In the genomic region with DNA sequence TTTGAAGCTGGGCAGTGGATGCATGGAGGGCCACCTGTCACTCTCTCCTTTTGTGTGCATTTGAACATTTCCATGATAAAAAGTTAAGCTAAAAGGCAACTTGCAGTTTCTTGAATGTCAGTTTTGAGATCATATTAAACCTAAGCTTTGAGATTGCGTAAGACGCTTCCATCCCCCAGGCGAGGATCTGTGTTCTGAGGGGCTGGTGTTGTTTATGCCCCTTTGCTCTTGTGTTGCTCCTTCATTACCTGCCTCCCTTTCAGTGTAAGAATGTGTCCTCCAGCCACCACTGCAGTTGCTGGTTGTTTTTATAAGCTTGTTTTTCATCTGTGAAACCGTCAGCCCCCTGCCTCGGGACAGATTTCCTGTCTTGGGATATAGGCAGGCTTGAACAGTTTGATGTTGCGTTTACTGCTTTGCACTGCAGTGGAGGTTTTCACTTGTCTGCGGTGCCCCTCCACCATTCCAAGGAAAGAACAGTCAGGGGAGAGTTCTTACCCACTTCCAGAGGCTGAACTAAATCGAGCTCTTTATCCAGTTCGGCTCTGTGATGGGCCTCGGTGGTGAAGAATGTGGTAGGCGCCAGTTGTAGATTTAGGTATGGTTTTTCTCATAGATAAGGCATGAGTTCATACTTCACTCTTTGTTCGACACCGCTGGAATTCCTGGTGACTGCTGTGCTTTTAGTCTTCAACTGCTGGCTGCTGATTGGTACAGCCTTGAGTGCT, we compare ENCODE assay signal across 13 cellular contexts.
DNase-seq lines count a peak whose midpoint lies in the region; ATAC-seq and TF ChIP-seq lines count a peak whose summit lies in the region.
"Had no signal": no experiment of that assay in that cellular context is flagged by ENCODE, and none has a peak within 500 bp of the region (broad histone marks: within the 10 kb centered on the region; RNA-seq: fewer than 3 reads in every experiment).

No MANE protein-coding gene starts in this region.

- CTCF ChIA-PET in HCT116 (lab: Charles Lee): interaction anchor here (1.5 kb wide), 1 partner anchor 144 kb away, joined by 3 read pairs; no protein-coding TSS in a partner anchor

- H3K27ac ChIP-seq in HCT116 (ENCODE audit: low read depth, low read length) (no peak overlapping the region), iPS-20b (ENCODE audit: low read length) (peak overlapping the region; percentile 77), skeletal muscle tissue (ENCODE audit: low read depth, low read length) (peak overlapping the region; percentile 38)

- POLR2A ChIA-PET in HCT116 (lab: Charles Lee): no interaction called here

- no peak overlapping the region for H2AFZ ChIP-seq in HCT116 (ENCODE audit: low read depth, low read length, poor library complexity, severe bottlenecking)

- H3K4me1 ChIP-seq in HCT116 (ENCODE audit: control insufficient read depth in 1 of 2, insufficient read depth in 2 of 2, low read length in 2 of 2): peaks cover 10 to 24% of the 10 kb centered on the region in 2 experiments
- peaks cover 81% of the 10 kb centered on the region for H3K4me1 ChIP-seq in iPS-20b (ENCODE audit: insufficient read depth, low read length)
- peaks cover 55 to 78% (median 72%) of the 10 kb centered on the region in 3 donors for H3K4me1 ChIP-seq in skeletal muscle tissue (ENCODE audit: control insufficient read depth in 3 of 3, insufficient read depth in 3 of 3, low read length in 3 of 3)

- H3K79me2 ChIP-seq in HCT116 (ENCODE audit: insufficient read depth, low read length): peaks cover 99% of the 10 kb centered on the region

- DNase-seq in HCT116 (ENCODE audit: low read depth, low spot score) (no peak), astrocyte of the hippocampus (ENCODE audit: low read depth, low spot score) (peak; percentile 91), NAMALWA (ENCODE audit: low spot score) (no peak)
- DNase-seq in activated T-helper 2 cell treated with anti-CD3 and anti-CD28 coated beads, Interferon-gamma antibody, Interleukin-2, Interleukin-4, amounts not matched to agents 10 μg/mL and 5 μg/mL and 100 μg/mL, durations not matched to agents 14 hours and 24 hours and 36 hours (ENCODE audit: low spot score): no peak
- DNase-seq: activated CD8-positive, alpha-beta T cell treated with anti-CD3 and anti-CD28 coated beads for 36 hours; activated naive CD4-positive, alpha-beta T cell treated with anti-CD3 and anti-CD28 coated beads for 36 hours; NCI-H1092; stimulated activated naive CD4-positive, alpha-beta T cell had no signal

- H4K20me1 ChIP-seq in HCT116 (ENCODE audit: insufficient read depth): peaks cover 13% of the 10 kb centered on the region; the same call in 1 of the 2 replicates

- intact Hi-C loops in HCT116 (cut with micrococcal nuclease): no loop called here
- intact Hi-C loops in activated T-helper 2 cell treated with anti-CD3 and anti-CD28 coated beads, Interferon-gamma antibody, Interleukin-2, Interleukin-4, amounts not matched to agents 10 μg/mL and 5 μg/mL and 100 μg/mL, durations not matched to agents 14 hours and 24 hours and 36 hours (cut with micrococcal nuclease): no loop called here

- ATAC-seq in HCT116 (no peak), HG03520 (IDR thresholded peaks at IDR 0.05; ENCODE audit: unreplicated experiment) (no peak), HG03342 (IDR thresholded peaks at IDR 0.05; ENCODE audit: unreplicated experiment) (no peak)
- ATAC-seq: activated CD8-positive, alpha-beta T cell treated with anti-CD3 and anti-CD28 coated beads for 36 hours had no signal

- no peak overlapping the region for H3K4me3 Mint-ChIP-seq in activated T-helper 2 cell treated with anti-CD3 and anti-CD28 coated beads, Interferon-gamma antibody, Interleukin-2, Interleukin-4, amounts not matched to agents 10 μg/mL and 5 μg/mL and 100 μg/mL, durations not matched to agents 14 hours and 24 hours and 36 hours (ENCODE audit: low read depth)
- H3K4me3 Mint-ChIP-seq: activated CD8-positive, alpha-beta T cell treated with anti-CD3 and anti-CD28 coated beads for 36 hours; activated naive CD4-positive, alpha-beta T cell treated with anti-CD3 and anti-CD28 coated beads for 36 hours; T-helper 2 cell treated with Interferon-gamma antibody and Interleukin-4, amounts not matched to agents 5 μg/mL and 100 μg/mL, for 36 hours had no signal

- BruUV-seq in HCT116 (replicated peaks; lab: Mats Ljungman, UMichigan): no TSS peak

- no peak for TF ChIP-seq RAD21 in HCT116 (IDR thresholded peaks at IDR 0.05; ENCODE audit: low read depth)

- TF ChIP-seq POLR2A in HCT116 (IDR thresholded peaks at IDR 0.05; ENCODE audit: borderline replicate concordance, extremely low read depth, insufficient read depth, insufficient read length): no peak

- no peaks in the 10 kb centered on the region for H3K27me3 Mint-ChIP-seq in activated T-helper 2 cell treated with anti-CD3 and anti-CD28 coated beads, Interferon-gamma antibody, Interleukin-2, Interleukin-4, amounts not matched to agents 10 μg/mL and 5 μg/mL and 100 μg/mL, durations not matched to agents 14 hours and 24 hours and 36 hours (ENCODE audit: low read depth)
- H3K27me3 Mint-ChIP-seq: activated CD8-positive, alpha-beta T cell treated with anti-CD3 and anti-CD28 coated beads for 36 hours had no signal

- no peaks in the 10 kb centered on the region for H3K9me3 ChIP-seq in HCT116 (ENCODE audit: control insufficient read depth in 1 of 2, insufficient read depth in 1 of 2, low read depth in 1 of 2, low read length in 2 of 2)
- no peaks in the 10 kb centered on the region for H3K9me3 ChIP-seq in iPS-20b (ENCODE audit: insufficient read depth, low read depth, low read length)
- H3K9me3 ChIP-seq in skeletal muscle tissue (ENCODE audit: control insufficient read depth in 3 of 3, low read length in 3 of 3): no peaks in the 10 kb centered on the region

- H3K4me1 Mint-ChIP-seq in activated T-helper 2 cell treated with anti-CD3 and anti-CD28 coated beads, Interferon-gamma antibody, Interleukin-2, Interleukin-4, amounts not matched to agents 10 μg/mL and 5 μg/mL and 100 μg/mL, durations not matched to agents 14 hours and 24 hours and 36 hours (ENCODE audit: low read depth): peaks cover 13% of the 10 kb centered on the region

- RAD21 ChIA-PET in HCT116 (lab: Charles Lee; ENCODE audit: low non-redundant PET in 1 of 2, low total read pairs in 2 of 2, uncharacterized antibody in 2 of 2, unreplicated experiment in 2 of 2): interaction anchor here in 1 of 2 experiments (0.5 kb wide), 1 partner anchor 145 kb away, joined by 6 read pairs; no protein-coding TSS in a partner anchor

- H3K4me3 ChIP-seq in HCT116 (replicated peaks in 1 of 2; ENCODE audit: low read depth in 1 of 2, low read length in 2 of 2) (no peak overlapping the region), iPS-20b (ENCODE audit: low read length) (peak overlapping the region; percentile 55; the same call in 1 of the 2 replicates), skeletal muscle tissue (ENCODE audit: low read length in 3 of 3) (no peak overlapping the region)

- no peaks in the 10 kb centered on the region for H3K9me2 ChIP-seq in HCT116 (ENCODE audit: insufficient read depth)

- no peak for TF ChIP-seq CTCF in HCT116 (IDR thresholded peaks at IDR 0.05 in 2 of 3, conservative IDR thresholded peaks at IDR 0.05 in 1 of 3; ENCODE audit: borderline replicate concordance in 1 of 3, insufficient read depth in 1 of 3, low read depth in 2 of 3, low read length in 2 of 3)

- no peaks in the 10 kb centered on the region for H3K36me3 ChIP-seq in HCT116 (ENCODE audit: control insufficient read depth in 1 of 2, insufficient read depth in 2 of 2, low read length in 2 of 2)
- no peaks in the 10 kb centered on the region; the same call in 1 of the 2 replicates for H3K36me3 ChIP-seq in iPS-20b (ENCODE audit: insufficient read depth, low read depth, low read length)
- H3K36me3 ChIP-seq in skeletal muscle tissue (ENCODE audit: control insufficient read depth in 3 of 3, insufficient read depth in 3 of 3, low read length in 3 of 3): no peaks in the 10 kb centered on the region

- peaks cover 4% of the 10 kb centered on the region for H3K36me3 Mint-ChIP-seq in activated T-helper 2 cell treated with anti-CD3 and anti-CD28 coated beads, Interferon-gamma antibody, Interleukin-2, Interleukin-4, amounts not matched to agents 10 μg/mL and 5 μg/mL and 100 μg/mL, durations not matched to agents 14 hours and 24 hours and 36 hours (ENCODE audit: low read depth)

- H3K27me3 ChIP-seq in HCT116 (ENCODE audit: insufficient read depth, low read length) (no peaks in the 10 kb centered on the region), iPS-20b (ENCODE audit: insufficient read depth, low read length) (no peaks in the 10 kb centered on the region), skeletal muscle tissue (ENCODE audit: control insufficient read depth in 3 of 3, insufficient read depth in 3 of 3, low read length in 3 of 3) (no peaks in the 10 kb centered on the region)

- H3K27ac Mint-ChIP-seq in activated T-helper 2 cell treated with anti-CD3 and anti-CD28 coated beads, Interferon-gamma antibody, Interleukin-2, Interleukin-4, amounts not matched to agents 10 μg/mL and 5 μg/mL and 100 μg/mL, durations not matched to agents 14 hours and 24 hours and 36 hours: no peak overlapping the region
- H3K27ac Mint-ChIP-seq: activated CD8-positive, alpha-beta T cell treated with anti-CD3 and anti-CD28 coated beads for 36 hours; activated naive CD4-positive, alpha-beta T cell treated with anti-CD3 and anti-CD28 coated beads for 36 hours; T-helper 2 cell treated with Interferon-gamma antibody and Interleukin-4, amounts not matched to agents 5 μg/mL and 100 μg/mL, for 36 hours had no signal

- H3K4me2 ChIP-seq in HCT116 (ENCODE audit: low read length): no peak overlapping the region

- H3K9me3 Mint-ChIP-seq in activated T-helper 2 cell treated with anti-CD3 and anti-CD28 coated beads, Interferon-gamma antibody, Interleukin-2, Interleukin-4, amounts not matched to agents 10 μg/mL and 5 μg/mL and 100 μg/mL, durations not matched to agents 14 hours and 24 hours and 36 hours: no peaks in the 10 kb centered on the region
- H3K9me3 Mint-ChIP-seq: activated CD8-positive, alpha-beta T cell treated with anti-CD3 and anti-CD28 coated beads for 36 hours; activated naive CD4-positive, alpha-beta T cell treated with anti-CD3 and anti-CD28 coated beads for 36 hours; T-helper 2 cell treated with Interferon-gamma antibody and Interleukin-4, amounts not matched to agents 5 μg/mL and 100 μg/mL, for 36 hours had no signal

- H3K9ac ChIP-seq in HCT116 (ENCODE audit: low read length) (no peak overlapping the region), iPS-20b (ENCODE audit: low read depth, low read length) (peak overlapping the region; percentile 72; the same call in 1 of the 2 replicates), skeletal muscle tissue (ENCODE audit: low read depth in 1 of 3, low read length in 3 of 3) (no peak overlapping the region)

TF ChIP-seq in HCT116, 20 proteins besides CTCF, POLR2A, EP300 and RAD21:
- peak; percentile 13; the same call in 1 of the 2 replicates for TF ChIP-seq CEBPB (IDR thresholded peaks at IDR 0.05; ENCODE audit: low read depth)
- no peak for TF ChIP-seq ZNF274 (IDR thresholded peaks at IDR 0.05; ENCODE audit: low read depth, low read length)
TF ChIP-seq in HCT116: peak in this region for 1.
